Comparison of ENCODE assay signal across 24 cellular contexts in the genomic region with DNA sequence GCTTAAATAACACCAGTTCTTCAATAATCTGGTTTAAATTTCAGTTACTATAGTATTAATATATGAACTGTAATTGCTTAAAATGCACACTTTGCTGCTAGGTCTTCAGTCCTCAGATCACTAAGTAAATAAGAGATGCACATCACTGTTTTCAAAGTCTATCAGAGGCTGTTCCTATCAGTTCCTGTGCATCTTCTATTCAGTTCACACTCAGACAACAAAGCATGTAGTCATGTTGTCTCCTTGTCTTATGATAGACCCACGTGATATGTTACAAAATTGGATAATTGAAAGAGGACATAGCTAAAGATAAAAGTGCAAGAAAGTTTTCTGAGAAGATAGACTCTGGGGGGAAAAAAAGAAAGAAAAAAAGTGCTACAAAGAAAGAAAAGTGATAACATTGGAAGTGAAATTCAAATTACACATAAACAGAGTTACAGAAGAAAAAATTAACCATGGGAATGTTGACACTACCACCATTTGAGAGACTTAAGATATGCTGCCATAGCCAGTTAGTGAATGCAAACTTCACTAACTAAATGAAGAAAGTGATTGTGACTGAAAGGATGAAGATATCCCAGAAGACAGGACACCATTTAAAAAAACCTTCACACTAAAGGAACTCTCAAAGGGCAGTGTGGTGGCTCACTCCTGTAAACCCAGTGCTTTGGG.
"Had no signal": no experiment of that assay in that cellular context is flagged by ENCODE, and none has a peak within 500 bp of the region (broad histone marks: within the 10 kb centered on the region; RNA-seq: fewer than 3 reads in every experiment).

No MANE protein-coding gene starts in this region.

- DNase-seq: activated CD4-positive, alpha-beta T cell treated with anti-CD3 and anti-CD28 coated beads for 48 hours; activated CD4-positive, alpha-beta T cell treated with anti-CD3 and anti-CD28 coated beads, Interleukin-2, amount 50 U/mL, for 4 hours; activated CD4-positive, CD25-positive, alpha-beta regulatory T cell treated with anti-CD3 and anti-CD28 coated beads, Interleukin-2, amount 50 U/mL, for 72 hours; activated CD8-positive, alpha-beta memory T cell treated with anti-CD3 and anti-CD28 coated beads, Interleukin-2, amount 50 U/mL, for 48 hours; activated CD8-positive, alpha-beta T cell treated with anti-CD3 and anti-CD28 coated beads, Interleukin-2, amount 10 ng/mL, durations not matched to agents 7 days and 5 days; activated naive CD4-positive, alpha-beta T cell treated with anti-CD3 and anti-CD28 coated beads, Interleukin-2, amount 50 U/mL, for 16 hours; activated T-cell treated with anti-CD3 and anti-CD28 coated beads, Interleukin-2, amount 50 U/mL, for 1 hour; amygdala; MM.1S; NCI-H1417; NCI-H1694; NCI-H2029; NCI-H510A treated with DMSO at 0.1 percent for 48 hours; NCI-H69; NK-92 treated with Interleukin-12 subunit alpha and Interleukin-12 subunit beta, amount 100 ng/mL, for 24 hours; Peyer's patch; Right ventricle myocardium superior; SJCRH30; T-helper 17 cell; T-helper 9 cell had no signal

- ATAC-seq: activated CD8-positive, alpha-beta T cell treated with anti-CD3 and anti-CD28 coated beads, Interleukin-2, amount 10 ng/mL, durations not matched to agents 7 days and 5 days; T-helper 17 cell; WTC11 had no signal

- H3K27me3 ChIP-seq: brain microvascular endothelial cell, cardiac muscle cell, Peyer's patch, SJCRH30 had no signal

- H3K4me1 ChIP-seq: Peyer's patch, SJCRH30 had no signal

- H3K27ac ChIP-seq: brain microvascular endothelial cell, cardiac muscle cell, Peyer's patch, RWPE1, SJCRH30 had no signal

- H3K4me3 ChIP-seq: cardiac muscle cell, Peyer's patch, SJCRH30 had no signal

- H3K9me3 ChIP-seq: SJCRH30 had no signal

- H3K36me3 ChIP-seq: brain microvascular endothelial cell, cardiac muscle cell, Peyer's patch, SJCRH30 had no signal
